Comparison of ENCODE assay signal across 1 cellular context in genomic region chr14:99947695-99948094, GRCh38.
A peak's percentile ranks its signal among the peaks of the same experiment; 100 is the strongest.
TF ChIP-seq lines count a peak whose summit lies in the region.

No MANE protein-coding gene starts in this region.

TF ChIP-seq in HepG2, 621 proteins besides CTCF, POLR2A, EP300 and RAD21 (continued from another document):
- no peak for TF ChIP-seq DZIP1 (CRISPR knock-in tag; IDR thresholded peaks at IDR 0.05)
- TF ChIP-seq TBL1XR1 (IDR thresholded peaks at IDR 0.05; ENCODE audit: borderline replicate concordance, low read length, partially characterized antibody): no peak
- no peak for TF ChIP-seq ATAD3A (CRISPR knock-in tag; IDR thresholded peaks at IDR 0.05)
- TF ChIP-seq PCBP1 (IDR thresholded peaks at IDR 0.05; ENCODE audit: borderline replicate concordance, low read depth, low read length): no peak
- TF ChIP-seq ARID5B (CRISPR knock-in tag; IDR thresholded peaks at IDR 0.05): peak; percentile 55; the same call in 1 of the 2 replicates
- TF ChIP-seq ZNF564 (CRISPR knock-in tag; IDR thresholded peaks at IDR 0.05): no peak
- no peak for TF ChIP-seq MAX (IDR thresholded peaks at IDR 0.05)
- TF ChIP-seq CEBPG (CRISPR knock-in tag; IDR thresholded peaks at IDR 0.05): peak; percentile 86
- TF ChIP-seq ZNF496 (CRISPR knock-in tag; IDR thresholded peaks at IDR 0.05; ENCODE audit: insufficient replicate concordance): no peak
